Comparison of ENCODE assay signal across 8 cellular contexts in genomic region chr19:10403137-10404021, GRCh38. TPM values are rescaled to one million over a fixed set of nuclear protein-coding genes. Genes with fewer than 3 reads are reported as not detected.
DNase-seq lines count a peak whose midpoint lies in the region; ATAC-seq and TF ChIP-seq lines count a peak whose summit lies in the region.

TSS of gene CDC37 (minus strand) at chr19:10403542. CDS start at chr19:10403479, 63 bp downstream.

- H4K20me1 ChIP-seq in mammary epithelial cell (ENCODE audit: insufficient read depth, low read length): peaks cover 3% of the 10 kb centered on the region

- DNase-seq in AG04449 (ENCODE audit: low read depth, low spot score) (peak; percentile 63), NCI-H2227 treated with DMSO at 0.1 percent for 48 hours (lab: John Stamatoyannopoulos, UW) (peak; percentile 85), mammary epithelial cell (peak; percentile 94), immature natural killer cell (peak; percentile 97 to 98 (median 98)), smooth muscle cell of the brain vasculature (ENCODE audit: low read depth, low spot score) (peak; percentile 89)

- H3K9me3 Mint-ChIP-seq in immature natural killer cell: no peaks in the 10 kb centered on the region

- peaks cover 78 to 79% of the 10 kb centered on the region in 2 donors for H3K4me1 Mint-ChIP-seq in immature natural killer cell

- TF ChIP-seq CTCF in AG04449 (IDR thresholded peaks at IDR 0.05; ENCODE audit: insufficient read depth, low read length, missing control alignments): no peak
- TF ChIP-seq CTCF in WI38 (IDR thresholded peaks at IDR 0.05; ENCODE audit: low read depth, low read length): no peak
- TF ChIP-seq CTCF in mammary epithelial cell (conservative IDR thresholded peaks at IDR 0.05 in 1 of 2, IDR thresholded peaks at IDR 0.05 in 1 of 2; ENCODE audit: extremely low read depth in 1 of 2, insufficient read depth in 1 of 2, low read depth in 1 of 2, low read length in 2 of 2): no peak

- BruUV-seq in mammary epithelial cell (replicated peaks; lab: Mats Ljungman, UMichigan): TSS peak; percentile 58

- dilution Hi-C loops in mammary epithelial cell (cut with HindIII; ENCODE audit: low sequenced_read_pairs): loop anchor here (5.0 to 10.0 kb wide), 3 partner anchors 46 to 116 kb away; partner anchors contain the start of genes ICAM4, ICAM5 and S1PR5

- H3K9ac ChIP-seq in mammary epithelial cell (ENCODE audit: insufficient read depth, low read length): peak within 1 kb of the TSS; percentile 97

- H3K4me2 ChIP-seq in mammary epithelial cell (ENCODE audit: insufficient read depth, low read depth, low read length): peak within 1 kb of the TSS; percentile 98

- no peaks in the 10 kb centered on the region for H3K9me3 ChIP-seq in mammary epithelial cell (replicated peaks; ENCODE audit: insufficient read depth, low read length)

- POLR2A ChIA-PET in AG04449 (lab: Yijun Ruan, JAX): interaction anchor here (0.6 to 1.0 kb wide), 5 partner anchors 12 to 295 kb away, joined by 3 to 4 read pairs (median 3); no protein-coding TSS in a partner anchor

- H3K4me3 ChIP-seq in AG04449 (ENCODE audit: low read depth, low read length) (peak within 1 kb of the TSS; percentile 98), WI38 (ENCODE audit: low read depth, low read length) (peak within 1 kb of the TSS; percentile 100), mammary epithelial cell (replicated peaks in 1 of 3; ENCODE audit: insufficient read depth in 1 of 3, low read depth in 2 of 3, low read length in 3 of 3) (peak within 1 kb of the TSS; percentile 85 to 94 (median 92))

- H3K27me3 ChIP-seq in mammary epithelial cell (ENCODE audit: insufficient read depth, low read length): peaks cover 3% of the 10 kb centered on the region

- peak within 1 kb of the TSS; percentile 85 to 98 (median 98) for H3K27ac Mint-ChIP-seq in immature natural killer cell

- H3K27me3 Mint-ChIP-seq in immature natural killer cell (ENCODE audit: low read depth in 3 of 3): peaks cover 16 to 29% (median 28%) of the 10 kb centered on the region in 3 donors

- peak within 1 kb of the TSS; percentile 93 to 97 (median 95) for H3K4me3 Mint-ChIP-seq in immature natural killer cell

- in situ Hi-C loops in mammary epithelial cell (cut with MboI; ENCODE audit: low sequenced_read_pairs in 2 of 2): no loop called here

- WGBS in mammary epithelial cell (ENCODE audit: low coverage, missing lambda C conversion rate): 3% methylated on average over 38 of the region's 69 CpGs

- ATAC-seq in GM18907 (IDR thresholded peaks at IDR 0.05; ENCODE audit: unreplicated experiment) (peak; percentile 75), HG03159 (IDR thresholded peaks at IDR 0.05; ENCODE audit: unreplicated experiment) (peak; percentile 80)

- peak within 1 kb of the TSS; percentile 84 for H3K27ac ChIP-seq in mammary epithelial cell (ENCODE audit: insufficient read depth, low read depth, low read length)

- intact Hi-C loops in mammary epithelial cell (cut with micrococcal nuclease): loop anchor here (1.0 to 5.0 kb wide), 9 partner anchors 13 to 459 kb away; partner anchors contain the start of genes CDKN2D, ILF3 and KRI1

- H3K4me1 ChIP-seq in mammary epithelial cell (ENCODE audit: insufficient read depth, low read length): peaks cover 24% of the 10 kb centered on the region

- peaks cover 50% of the 10 kb centered on the region for H3K79me2 ChIP-seq in mammary epithelial cell (ENCODE audit: insufficient read depth, low read length)

- CTCF ChIA-PET in AG04449 (lab: Yijun Ruan, JAX) (interaction anchor here (0.6 to 41.8 kb wide), 22 partner anchors 9 to 298 kb away, joined by 3 to 1180 read pairs (median 5); partner anchors contain the start of genes ICAM1, PDE4A and QTRT1), mammary epithelial cell (lab: Charles Lee; ENCODE audit: low non-redundant PET) (interaction anchor here (0.5 to 0.7 kb wide), 5 partner anchors 10 to 175 kb away, joined by 3 to 5 read pairs (median 4); no protein-coding TSS in a partner anchor)

- peak within 1 kb of the TSS; percentile 98 for H2AFZ ChIP-seq in mammary epithelial cell (ENCODE audit: low read depth, low read length)

- no peaks in the 10 kb centered on the region for H3K36me3 Mint-ChIP-seq in immature natural killer cell

- peaks cover 3% of the 10 kb centered on the region for H3K36me3 ChIP-seq in mammary epithelial cell (ENCODE audit: insufficient read depth, low read length)

RNA-seq across cellular contexts. Expression of gene CDC37, which starts in this region (rescaled TPM):
- total RNA-seq in mammary epithelial cell: 100 to 1,000 TPM; 114 to 217 TPM
- polyA plus RNA-seq in mammary epithelial cell (348 TPM), immature natural killer cell (100 to 1,000 TPM in 1 of 3 donors, 10 to 100 TPM in 2; 46.5 to 100 (median 62.7) TPM)
- polyA minus RNA-seq in mammary epithelial cell: 108 TPM

Comparison
In these comparisons a context has a peak if more than half of its experiments do, and no peak if none do; other contexts are left out.
1. Peak in every context shown above with its lines: DNase-seq, ATAC-seq, H3K4me3 ChIP-seq and H3K27ac ChIP-seq.